In genomic region chr6:116154887-116155286, GRCh38 we compare ENCODE assay signal across 1 cellular context.
TF ChIP-seq lines count a peak whose summit lies in the region.

No MANE protein-coding gene starts in this region.

TF ChIP-seq in K562, 482 proteins besides CTCF, POLR2A, EP300 and RAD21:
- TF ChIP-seq ZBTB40 (IDR thresholded peaks at IDR 0.05) (peak; percentile 75), ZBTB40 (CRISPR knock-in tag; IDR thresholded peaks at IDR 0.05) (no peak), ZNF79 (CRISPR knock-in tag; IDR thresholded peaks at IDR 0.05; ENCODE audit: low read depth) (no peak)
